ENCODE assay signal across 23 cellular contexts in the genomic region with DNA sequence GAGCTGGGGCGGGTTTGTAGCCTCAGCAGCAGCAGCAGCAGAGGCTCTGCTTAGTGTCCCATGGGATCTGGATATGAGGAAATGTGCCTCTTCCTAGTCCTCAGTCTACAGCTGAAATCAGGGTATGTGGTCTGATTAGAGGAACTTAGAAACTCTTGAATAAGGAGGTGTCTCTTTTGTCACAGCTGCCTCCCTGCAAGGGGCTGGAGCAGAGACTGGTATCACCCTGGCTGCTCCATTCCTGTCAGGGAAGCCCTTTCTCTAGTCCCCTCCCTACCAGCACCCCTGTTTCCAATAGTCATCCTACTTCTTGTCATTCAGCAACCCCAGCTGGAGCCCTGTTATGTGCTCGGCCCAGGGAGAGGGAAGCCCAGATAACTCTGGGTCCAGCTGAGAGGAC.
"Had no signal": no experiment of that assay in that cellular context is flagged by ENCODE, and none has a peak within 500 bp of the region (broad histone marks: within the 10 kb centered on the region; RNA-seq: fewer than 3 reads in every experiment).

No MANE protein-coding gene starts in this region.

- ATAC-seq: heart right ventricle, left cardiac atrium, lower lobe of right lung had no signal

- H3K9me3 Mint-ChIP-seq: endodermal cell, naive B cell, nephron had no signal

- FAIRE-seq: endothelial cell of umbilical vein, kidney, small intestine had no signal

- H3K4me1 ChIP-seq: lower lobe of right lung, tibial artery, uterus had no signal

- H3K9me3 ChIP-seq: heart right ventricle, left ventricle myocardium inferior, lower lobe of right lung, right atrium auricular region, tibial artery, upper lobe of left lung, uterus had no signal

- H3K27ac ChIP-seq: coronary artery, heart right ventricle, left ventricle myocardium inferior, lower lobe of right lung, right atrium auricular region, tibial artery, upper lobe of left lung, uterus had no signal

- H3K4me1 Mint-ChIP-seq: endodermal cell, naive B cell, nephron had no signal

- H3K27me3 ChIP-seq: heart right ventricle, right atrium auricular region, tibial artery, upper lobe of left lung, uterus had no signal

- H3K27me3 Mint-ChIP-seq: naive B cell had no signal

- DNase-seq: effector CD4-positive, alpha-beta T cell; endodermal cell; erythroblast; foreskin melanocyte; heart right ventricle; hypothalamus; kidney; left cardiac atrium; left ventricle myocardium inferior; lower lobe of right lung; mesenchymal stem cell; naive B cell; posterior cingulate gyrus; small intestine; stimulated activated CD4-positive, alpha-beta T cell treated with anti-CD3 and anti-CD28 coated beads, Interleukin-12 subunit alpha, Interleukin-12 subunit beta, amount 100 ng/mL, for 4 hours; stimulated activated naive CD4-positive, alpha-beta T cell treated with Interleukin-2 at 50 U/mL for 16 hours; tibial artery; upper lobe of left lung; uterus had no signal

- H3K36me3 ChIP-seq: uterus had no signal

- H3K4me3 Mint-ChIP-seq: endodermal cell, naive B cell, nephron had no signal

- H3K27ac Mint-ChIP-seq: endodermal cell, nephron had no signal

- H3K4me3 ChIP-seq: coronary artery, heart right ventricle, left ventricle myocardium inferior, lower lobe of right lung, right atrium auricular region, tibial artery, upper lobe of left lung, uterus had no signal
